ENCODE assay signal across 20 cellular contexts in genomic region chr3:167940241-167940640, GRCh38.
DNase-seq lines count a peak whose midpoint lies in the region; ATAC-seq and TF ChIP-seq lines count a peak whose summit lies in the region.
"Had no signal": no experiment of that assay in that cellular context is flagged by ENCODE, and none has a peak within 500 bp of the region (broad histone marks: within the 10 kb centered on the region; RNA-seq: fewer than 3 reads in every experiment).

No MANE protein-coding gene starts in this region.

- H4K20me1 ChIP-seq in BLaER1 treated with 17β-estradiol and CSF1 and Interleukin-3, amounts not matched to agents 10 nM and 100 nM = peaks cover 0 to 8% (median 0%) of the 10 kb centered on the region in 11 experiments; a peak in 2 of 22 replicates

- H3K36me3 ChIP-seq in BLaER1 treated with 17β-estradiol and CSF1 and Interleukin-3, amounts not matched to agents 10 nM and 100 nM = no peaks in the 10 kb centered on the region
- H3K36me3 ChIP-seq: left lung, Peyer's patch, right lobe of liver had no signal

- ATAC-seq in foreskin keratinocyte (peak; percentile 86), HG02571 (IDR thresholded peaks at IDR 0.05; ENCODE audit: unreplicated experiment) (no peak), HG02885 (IDR thresholded peaks at IDR 0.05; ENCODE audit: poor library complexity, unreplicated experiment) (no peak)
- ATAC-seq: left lung, right lobe of liver had no signal

- no peak overlapping the region for H3K9ac ChIP-seq in BLaER1 treated with 17β-estradiol and CSF1 and Interleukin-3, amounts not matched to agents 10 nM and 100 nM

- peak overlapping the region in 8 of 11 experiments; percentile 6 to 88 (median 68); a peak in 13 of 22 replicates for H3K4me2 ChIP-seq in BLaER1 treated with 17β-estradiol and CSF1 and Interleukin-3, amounts not matched to agents 10 nM and 100 nM

- no peak for TF ChIP-seq CTCF in foreskin keratinocyte (conservative IDR thresholded peaks at IDR 0.05)

- peak overlapping the region in 4 of 11 experiments; percentile 16 to 55 (median 48); a peak in 5 of 22 replicates for H3K27ac ChIP-seq in BLaER1 treated with 17β-estradiol and CSF1 and Interleukin-3, amounts not matched to agents 10 nM and 100 nM
- H3K27ac ChIP-seq in foreskin keratinocyte = no peak overlapping the region
- H3K27ac ChIP-seq: C4-2B, coronary artery, Peyer's patch, right lobe of liver had no signal

- peaks cover 20 to 50% (median 25%) of the 10 kb centered on the region in 10 experiments for H3K4me1 ChIP-seq in BLaER1 treated with 17β-estradiol and CSF1 and Interleukin-3, amounts not matched to agents 10 nM and 100 nM
- H3K4me1 ChIP-seq in foreskin keratinocyte = peaks cover 7% of the 10 kb centered on the region
- H3K4me1 ChIP-seq: Peyer's patch, right lobe of liver had no signal

- H3K27me3 ChIP-seq in BLaER1 treated with 17β-estradiol and CSF1 and Interleukin-3, amounts not matched to agents 10 nM and 100 nM = peaks cover 0 to 74% (median 0%) of the 10 kb centered on the region in 11 experiments; a peak in 7 of 22 replicates
- H3K27me3 ChIP-seq in foreskin keratinocyte = no peaks in the 10 kb centered on the region
- H3K27me3 ChIP-seq: left lung, Peyer's patch had no signal

- H3K4me3 ChIP-seq in BLaER1 treated with 17β-estradiol and CSF1 and Interleukin-3, amounts not matched to agents 10 nM and 100 nM = no peak overlapping the region
- H3K4me3 ChIP-seq: coronary artery, left lung, Peyer's patch, right lobe of liver had no signal

- peak; percentile 29 for DNase-seq in HT1080 (ENCODE audit: low read depth)
- DNase-seq in amniotic epithelial cell (ENCODE audit: low read depth) = peak; percentile 14
- peak; percentile 37 to 73 for DNase-seq in foreskin keratinocyte
- DNase-seq in DMS53 (lab: John Stamatoyannopoulos, UW) = no peak
- DNase-seq in NCI-H128 (lab: John Stamatoyannopoulos, UW; ENCODE audit: unreplicated experiment) = no peak
- DNase-seq: activated CD4-positive, alpha-beta memory T cell treated with anti-CD3 and anti-CD28 coated beads for 36 hours; activated gamma-delta T cell; DMS 273 treated with DMSO at 0.1 percent for 48 hours; immature natural killer cell; left lung; midbrain; NCI-H2029; Peyer's patch; right lobe of liver; T-helper 9 cell had no signal

- H3K9me3 ChIP-seq in BLaER1 treated with 17β-estradiol and CSF1 and Interleukin-3, amounts not matched to agents 10 nM and 100 nM (replicated peaks in 1 of 11) = peaks cover 0 to 6% (median 0%) of the 10 kb centered on the region in 11 experiments; a peak in 3 of 22 replicates
- H3K9me3 ChIP-seq: Peyer's patch had no signal

Comparison
In these comparisons a context has a peak if more than half of its experiments do, and no peak if none do; other contexts are left out.
1. DNase-seq: peak in HT1080 (single experiment), amniotic epithelial cell (single experiment) and foreskin keratinocyte (2 of 2); none in DMS53 (single experiment) and NCI-H128 (single experiment).